In the genomic region with DNA sequence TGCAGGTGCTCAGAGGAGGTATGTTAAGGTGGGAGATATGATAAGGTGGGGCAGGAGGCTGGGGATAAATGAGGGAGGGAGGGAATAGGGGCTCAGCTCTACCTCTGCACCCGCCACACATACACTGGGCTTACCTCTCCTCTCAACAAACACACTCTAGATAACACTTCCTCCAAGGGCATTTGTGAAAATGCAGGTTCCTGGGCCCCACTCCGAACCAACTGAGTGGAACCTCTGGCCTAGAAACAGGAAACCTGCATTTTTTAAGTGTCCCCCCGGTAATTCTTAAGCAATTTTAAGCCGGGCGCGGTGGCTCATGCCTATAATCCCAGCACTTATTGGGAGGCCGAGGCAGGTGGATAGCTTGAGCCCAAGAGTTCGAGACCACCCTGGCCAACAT, we compare ENCODE assay signal across 16 cellular contexts. TPM values are rescaled to one million over a fixed set of nuclear protein-coding genes. Genes with fewer than 3 reads are reported as not detected.
"Had no signal": no experiment of that assay in that cellular context is flagged by ENCODE, and none has a peak within 500 bp of the region (broad histone marks: within the 10 kb centered on the region; RNA-seq: fewer than 3 reads in every experiment).

No MANE protein-coding gene starts in this region.

- ATAC-seq: body of pancreas had no signal

- FAIRE-seq: pancreas had no signal

- H3K4me3 Mint-ChIP-seq: neural crest cell had no signal

- H3K9me3 Mint-ChIP-seq: neural crest cell had no signal

- DNase-seq: activated naive CD4-positive, alpha-beta T cell; amniotic stem cell; body of pancreas; cerebellar nuclear complex; pancreas; stimulated activated CD4-positive, alpha-beta T cell treated with anti-CD3 and anti-CD28 coated beads, Interleukin-15, amount 100 ng/mL, for 24 hours; stimulated activated CD4-positive, alpha-beta T cell treated with anti-CD3 and anti-CD28 coated beads, Interleukin-4, amount 100 ng/mL, for 24 hours; T1000 had no signal

RNA-seq across cellular contexts. Expression of a gene that starts 46.5 kb away (rescaled TPM):
- total RNA-seq: dermis microvascular lymphatic vessel endothelial cell, hepatocyte, kidney epithelial cell, myocyte, neural crest cell, renal cortical epithelial cell, skeletal muscle tissue, urinary bladder had no signal
